In genomic region chr3:10010546-10011465, GRCh38 we compare ENCODE assay signal across 8 cellular contexts. TPM values are rescaled to one million over a fixed set of nuclear protein-coding genes. Genes with fewer than 3 reads are reported as not detected.
A peak's percentile ranks its signal among the peaks of the same experiment; 100 is the strongest.
DNase-seq lines count a peak whose midpoint lies in the region; ATAC-seq, FAIRE-seq and TF ChIP-seq lines count a peak whose summit lies in the region.

No MANE protein-coding gene starts in this region.

- H3K9me3 Mint-ChIP-seq in neural progenitor cell, result no peaks in the 10 kb centered on the region
- H3K9me3 Mint-ChIP-seq in stimulated activated naive CD8-positive, alpha-beta T cell treated with anti-CD3 and anti-CD28 coated beads, Interleukin-15, amount 100 ng/mL, for 72 hours, result no peaks in the 10 kb centered on the region

- TF ChIP-seq CTCF in foreskin keratinocyte (conservative IDR thresholded peaks at IDR 0.05) (no peak), neural progenitor cell (IDR thresholded peaks at IDR 0.05) (no peak)

- H3K4me3 ChIP-seq in neural progenitor cell, result peak overlapping the region; percentile 49

- no peaks in the 10 kb centered on the region for H3K36me3 ChIP-seq in neural progenitor cell

- H3K27me3 Mint-ChIP-seq in neural progenitor cell (ENCODE audit: insufficient read depth, low read depth), result peaks cover 5% of the 10 kb centered on the region
- H3K27me3 Mint-ChIP-seq in stimulated activated naive CD8-positive, alpha-beta T cell treated with anti-CD3 and anti-CD28 coated beads, Interleukin-15, amount 100 ng/mL, for 72 hours, result peaks cover 25% of the 10 kb centered on the region

- H3K27ac ChIP-seq in foreskin keratinocyte (no peak overlapping the region), neural progenitor cell (no peak overlapping the region)

- peak overlapping the region; percentile 87 for H3K27ac Mint-ChIP-seq in neural progenitor cell
- peak overlapping the region in 1 of 2 donors; percentile 72 for H3K27ac Mint-ChIP-seq in stimulated activated naive CD8-positive, alpha-beta T cell treated with anti-CD3 and anti-CD28 coated beads, Interleukin-15, amount 100 ng/mL, for 72 hours

- H4K20me1 ChIP-seq in neural progenitor cell (ENCODE audit: low read depth), result peaks cover 52% of the 10 kb centered on the region

- peaks cover 6% of the 10 kb centered on the region for H3K36me3 Mint-ChIP-seq in neural progenitor cell

- H3K4me1 Mint-ChIP-seq in neural progenitor cell, result peaks cover 21% of the 10 kb centered on the region
- peaks cover 42% of the 10 kb centered on the region for H3K4me1 Mint-ChIP-seq in stimulated activated naive CD8-positive, alpha-beta T cell treated with anti-CD3 and anti-CD28 coated beads, Interleukin-15, amount 100 ng/mL, for 72 hours

- H3K9ac ChIP-seq in neural progenitor cell, result no peak overlapping the region

- no peaks in the 10 kb centered on the region for H3K79me2 ChIP-seq in neural progenitor cell (ENCODE audit: low read depth)

- peaks cover 19% of the 10 kb centered on the region for H3F3A ChIP-seq in neural progenitor cell (ENCODE audit: low read depth)

- DNase-seq in ELR (ENCODE audit: low read depth), result peak; percentile 92
- DNase-seq in H54 (ENCODE audit: insufficient read length, low spot score), result peak; percentile 86
- DNase-seq in M059J (ENCODE audit: low read depth), result peak; percentile 84
- DNase-seq in SHP77 treated with DMSO at 0.1 percent for 48 hours (lab: John Stamatoyannopoulos, UW), result peak; percentile 56
- DNase-seq in activated gamma-delta T cell treated with anti-CD3 and anti-CD28 coated beads, Interleukin-2, amount 50 U/mL, for 16 hours (ENCODE audit: low read depth), result peak; percentile 68
- DNase-seq in foreskin keratinocyte, result peak; percentile 74 to 84
- peak; percentile 97 for DNase-seq in neural progenitor cell (ENCODE audit: low spot score)
- peak; percentile 78 to 85 for DNase-seq in stimulated activated naive CD8-positive, alpha-beta T cell treated with anti-CD3 and anti-CD28 coated beads, Interleukin-15, amount 100 ng/mL, for 72 hours

- peak overlapping the region; percentile 83 for H3K4me3 Mint-ChIP-seq in neural progenitor cell
- peak overlapping the region; percentile 64 to 65 for H3K4me3 Mint-ChIP-seq in stimulated activated naive CD8-positive, alpha-beta T cell treated with anti-CD3 and anti-CD28 coated beads, Interleukin-15, amount 100 ng/mL, for 72 hours

- H2AFZ ChIP-seq in neural progenitor cell (replicated peaks), result no peak overlapping the region

- H3K27me3 ChIP-seq in foreskin keratinocyte, result no peaks in the 10 kb centered on the region
- H3K27me3 ChIP-seq in neural progenitor cell, result peaks cover 19% of the 10 kb centered on the region

- peak overlapping the region; percentile 90 for H3K4me2 ChIP-seq in neural progenitor cell

- FAIRE-seq in H54 (lab: Jason Lieb, UNC), result no peak

- no peaks in the 10 kb centered on the region for H3K9me3 ChIP-seq in neural progenitor cell (ENCODE audit: low read depth)

- H3K4me1 ChIP-seq in foreskin keratinocyte, result no peaks in the 10 kb centered on the region
- peaks cover 7% of the 10 kb centered on the region for H3K4me1 ChIP-seq in neural progenitor cell

- ATAC-seq in foreskin keratinocyte, result peak; percentile 96
- peak; percentile 85 for ATAC-seq in stimulated activated naive CD8-positive, alpha-beta T cell treated with anti-CD3 and anti-CD28 coated beads, Interleukin-15, amount 100 ng/mL, for 72 hours

- peak; percentile 15; the same call in 1 of the 2 replicates for TF ChIP-seq POLR2A in H54 (IDR thresholded peaks at IDR 0.05; ENCODE audit: low read depth, low read length)

RNA-seq across cellular contexts. Expression of gene FANCD2, which starts 15.4 kb away (rescaled TPM):
- total RNA-seq in M059J (2014; rRNA removed; shearing (Covaris generic)), result 12.2 and 16.0 TPM in 2 replicates
- total RNA-seq in foreskin keratinocyte (31.8 and 45.0 TPM in 2 replicates), neural progenitor cell (ENCODE audit: low replicate concordance) (85.0 and 117 TPM in 2 replicates)
- 13.0 and 24.3 TPM in 2 replicates for polyA plus RNA-seq in foreskin keratinocyte

RNA-seq across cellular contexts. Expression of gene EMC3, which starts 24.2 kb away (rescaled TPM):
- 53.8 and 98.5 TPM in 2 replicates for total RNA-seq in M059J (2014; rRNA removed; shearing (Covaris generic))
- total RNA-seq in foreskin keratinocyte (43.4 and 56.1 TPM in 2 replicates), neural progenitor cell (ENCODE audit: low replicate concordance) (37.1 and 50.2 TPM in 2 replicates)
- 62.2 and 64.3 TPM in 2 replicates for polyA plus RNA-seq in foreskin keratinocyte

RNA-seq across cellular contexts. Expression of gene PRRT3, which starts 58.6 kb away (rescaled TPM):
- 2.8 and 3.8 TPM in 2 replicates for total RNA-seq in M059J (2014; rRNA removed; shearing (Covaris generic))
- total RNA-seq in foreskin keratinocyte, result 1.5 and 1.9 TPM in 2 replicates
- polyA plus RNA-seq in foreskin keratinocyte, result 1.3 and 1.4 TPM in 2 replicates
- total RNA-seq in neural progenitor cell (ENCODE audit: low replicate concordance), result 2.6 and 11.6 TPM in 2 replicates
